ENCODE assay signal across 12 cellular contexts in the genomic region with DNA sequence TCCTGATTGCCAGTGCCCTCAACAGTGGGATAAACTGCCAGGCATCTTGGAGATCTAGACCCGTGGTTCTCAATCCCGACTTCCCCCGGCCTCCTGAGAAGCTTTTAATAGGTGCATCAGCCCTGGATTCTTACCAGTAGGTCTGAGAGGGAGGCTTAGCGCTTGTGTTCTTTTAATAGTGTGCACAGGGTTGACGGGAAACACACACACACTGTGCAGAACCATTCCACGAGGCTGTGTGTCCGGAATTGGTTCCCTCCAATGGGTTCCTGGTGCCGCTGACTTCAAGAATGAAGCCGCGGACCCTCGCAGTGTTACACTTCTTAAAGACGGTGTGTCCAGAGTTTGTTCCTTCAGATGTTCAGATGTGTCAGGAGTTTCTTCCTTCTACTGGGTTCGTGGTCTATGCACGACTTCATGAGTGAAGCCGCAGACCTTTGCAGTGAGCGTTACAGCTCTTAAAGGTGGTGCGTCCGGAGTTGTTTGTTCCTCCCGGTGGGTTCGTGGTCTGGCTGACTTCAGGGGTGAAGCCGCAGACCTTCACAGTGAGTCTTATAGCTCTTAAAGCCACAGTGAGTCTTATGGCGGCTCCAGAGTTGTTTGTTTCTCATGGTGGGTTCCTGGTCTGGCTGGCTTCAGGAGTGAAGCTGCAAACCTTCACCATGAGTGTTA.
DNase-seq lines count a peak whose midpoint lies in the region; ATAC-seq and TF ChIP-seq lines count a peak whose summit lies in the region.
"Had no signal": no experiment of that assay in that cellular context is flagged by ENCODE, and none has a peak within 500 bp of the region (broad histone marks: within the 10 kb centered on the region; RNA-seq: fewer than 3 reads in every experiment).

No MANE protein-coding gene starts in this region.

- no peaks in the 10 kb centered on the region for H3K9me3 Mint-ChIP-seq in T-helper 2 cell treated with Interferon-gamma antibody and Interleukin-4, amounts not matched to agents 5 μg/mL and 100 μg/mL, for 36 hours
- no peaks in the 10 kb centered on the region for H3K9me3 Mint-ChIP-seq in activated naive CD8-positive, alpha-beta T cell (ENCODE audit: low read depth)

- peak overlapping the region; percentile 64 for H3K27ac Mint-ChIP-seq in T-helper 2 cell treated with Interferon-gamma antibody and Interleukin-4, amounts not matched to agents 5 μg/mL and 100 μg/mL, for 36 hours
- H3K27ac Mint-ChIP-seq in activated naive CD8-positive, alpha-beta T cell = peak overlapping the region; percentile 17

- no peak overlapping the region for H3K27ac ChIP-seq in HL-60 (replicated peaks)
- H3K27ac ChIP-seq: thyroid gland had no signal

- no peak for ATAC-seq in HG03432 (IDR thresholded peaks at IDR 0.05; ENCODE audit: unreplicated experiment)

- peaks cover 7% of the 10 kb centered on the region for H3K27me3 ChIP-seq in HL-60 (ENCODE audit: insufficient read depth, poor library complexity, severe bottlenecking)
- H3K27me3 ChIP-seq: thyroid gland had no signal

- peak overlapping the region; percentile 77 for H3K4me3 Mint-ChIP-seq in T-helper 2 cell treated with Interferon-gamma antibody and Interleukin-4, amounts not matched to agents 5 μg/mL and 100 μg/mL, for 36 hours
- H3K4me3 Mint-ChIP-seq in activated naive CD8-positive, alpha-beta T cell = peak overlapping the region; percentile 87

- DNase-seq in HL-60 (ENCODE audit: low read depth in 1 of 2, low spot score in 1 of 2) (peak; percentile 5 to 33), NCI-H82 (lab: John Stamatoyannopoulos, UW) (no peak), NCI-H128 (lab: John Stamatoyannopoulos, UW; ENCODE audit: unreplicated experiment) (no peak)
- DNase-seq in T-helper 2 cell treated with Interferon-gamma antibody and Interleukin-4, amounts not matched to agents 5 μg/mL and 100 μg/mL, for 36 hours (ENCODE audit: low spot score) = peak; percentile 32
- peak; percentile 24 for DNase-seq in stimulated activated CD8-positive, alpha-beta memory T cell treated with anti-CD3 and anti-CD28 coated beads, Interleukin-4, amount 100 ng/mL, for 24 hours (ENCODE audit: low read depth)
- DNase-seq: hypothalamus, NCI-H1694 treated with DMSO at 0.1 percent for 48 hours, nucleus accumbens, spleen, thyroid gland had no signal

- peaks cover 70% of the 10 kb centered on the region for H3K27me3 Mint-ChIP-seq in T-helper 2 cell treated with Interferon-gamma antibody and Interleukin-4, amounts not matched to agents 5 μg/mL and 100 μg/mL, for 36 hours (ENCODE audit: low read depth)
- H3K27me3 Mint-ChIP-seq in activated naive CD8-positive, alpha-beta T cell = peaks cover 33% of the 10 kb centered on the region

- H3K36me3 Mint-ChIP-seq in T-helper 2 cell treated with Interferon-gamma antibody and Interleukin-4, amounts not matched to agents 5 μg/mL and 100 μg/mL, for 36 hours (ENCODE audit: low read depth) = no peaks in the 10 kb centered on the region
- H3K36me3 Mint-ChIP-seq in activated naive CD8-positive, alpha-beta T cell = no peaks in the 10 kb centered on the region

- TF ChIP-seq CTCF in HL-60 (IDR thresholded peaks at IDR 0.05; ENCODE audit: insufficient read depth, low read length) = no peak

- peak overlapping the region; percentile 38 for H3K4me3 ChIP-seq in HL-60 (replicated peaks; ENCODE audit: insufficient read depth, low read length)
- H3K4me3 ChIP-seq: thyroid gland had no signal

- peaks cover 41% of the 10 kb centered on the region for H3K4me1 Mint-ChIP-seq in T-helper 2 cell treated with Interferon-gamma antibody and Interleukin-4, amounts not matched to agents 5 μg/mL and 100 μg/mL, for 36 hours (ENCODE audit: low read depth)
- H3K4me1 Mint-ChIP-seq in activated naive CD8-positive, alpha-beta T cell (ENCODE audit: low read depth) = peaks cover 40% of the 10 kb centered on the region

Comparison
In these comparisons a context has a peak if more than half of its experiments do, and no peak if none do; other contexts are left out.
1. DNase-seq: peak in HL-60 (2 of 2), T-helper 2 cell treated with Interferon-gamma antibody and Interleukin-4, amounts not matched to agents 5 μg/mL and 100 μg/mL, for 36 hours (single experiment) and stimulated activated CD8-positive, alpha-beta memory T cell treated with anti-CD3 and anti-CD28 coated beads, Interleukin-4, amount 100 ng/mL, for 24 hours (single experiment); none in NCI-H82 (single experiment) and NCI-H128 (single experiment).